8 cellular contexts compared by ENCODE assay signal in the genomic region with DNA sequence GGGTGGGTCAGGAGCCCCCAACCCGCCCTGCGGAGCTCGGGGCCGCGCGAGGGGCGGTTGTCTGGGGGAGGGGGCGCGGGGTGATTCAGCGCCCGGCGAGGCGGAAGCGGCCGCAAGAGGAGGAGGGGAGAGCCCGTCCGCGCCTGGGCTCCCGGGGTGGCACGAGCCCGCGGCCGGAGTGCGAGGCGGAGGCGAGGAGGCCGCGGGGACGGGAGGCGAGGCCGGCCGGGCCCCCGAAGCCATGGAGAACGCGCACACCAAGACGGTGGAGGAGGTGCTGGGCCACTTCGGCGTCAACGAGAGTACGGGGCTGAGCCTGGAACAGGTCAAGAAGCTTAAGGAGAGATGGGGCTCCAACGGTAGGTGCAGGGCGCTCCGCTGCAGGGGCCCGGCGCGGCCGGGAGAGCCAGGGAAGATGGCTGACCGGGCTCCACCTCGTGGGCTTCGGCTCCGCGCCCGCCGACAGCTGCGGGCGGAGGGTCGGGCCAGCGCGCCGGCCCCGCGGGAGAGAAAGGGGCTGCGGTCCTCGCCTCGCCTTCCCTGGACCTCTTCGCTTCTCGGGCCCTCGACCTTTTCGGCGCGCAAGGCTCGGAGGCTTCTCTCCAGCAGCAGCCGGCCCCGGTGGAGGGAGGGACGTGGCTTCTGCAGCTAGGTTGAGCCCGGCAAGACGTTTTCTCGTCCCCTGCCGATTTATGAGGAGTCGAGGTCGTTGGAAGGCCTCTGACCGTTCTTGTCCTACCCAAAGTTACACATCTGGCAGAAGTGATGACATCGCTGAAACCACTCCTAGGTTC. TPM values are rescaled to one million over a fixed set of nuclear protein-coding genes. Genes with fewer than 3 reads are reported as not detected.
DNase-seq lines count a peak whose midpoint lies in the region; ATAC-seq and TF ChIP-seq lines count a peak whose summit lies in the region.

No MANE protein-coding gene starts in this region.

- TF ChIP-seq CTCF in CD4-positive, alpha-beta T cell (IDR thresholded peaks at IDR 0.05): no peak
- TF ChIP-seq CTCF in RWPE1 (conservative IDR thresholded peaks at IDR 0.05; ENCODE audit: low read depth) (no peak), glutamatergic neuron (IDR thresholded peaks at IDR 0.05; ENCODE audit: partially characterized antibody, unreplicated experiment) (no peak), parathyroid adenoma (IDR thresholded peaks at IDR 0.05) (no peak), upper lobe of right lung (IDR thresholded peaks at IDR 0.05) (no peak)

- H3K4me3 ChIP-seq in parathyroid adenoma (ENCODE audit: low read depth, low read length): peak overlapping the region; percentile 68
- peak overlapping the region; percentile 82 for H3K4me3 ChIP-seq in upper lobe of right lung

- CTCF ChIA-PET in CD4-positive, alpha-beta T cell (lab: Charles Lee): no interaction called here
- CTCF ChIA-PET in RWPE1 (lab: Yijun Ruan, JAX): interaction anchor here (0.7 kb wide), 1 partner anchor 64 kb away, joined by 4 read pairs; no protein-coding TSS in a partner anchor
- CTCF ChIA-PET in activated naive CD4-positive, alpha-beta T cell treated with anti-CD3 and anti-CD28 coated beads, Interleukin-2, amount 10 ng/mL, durations not matched to agents 7 days and 5 days (lab: Charles Lee): interaction anchor here (1.7 kb wide), 2 partner anchors 150 to 168 kb away, joined by 3 to 8 read pairs; a partner anchor contains a TSS

- no peaks in the 10 kb centered on the region for H3K9me3 Mint-ChIP-seq in CD4-positive, alpha-beta T cell
- H3K9me3 Mint-ChIP-seq in activated naive CD4-positive, alpha-beta T cell treated with anti-CD3 and anti-CD28 coated beads, Interleukin-2, amount 10 ng/mL, durations not matched to agents 7 days and 5 days: no peaks in the 10 kb centered on the region
- peaks cover 13% of the 10 kb centered on the region for H3K9me3 Mint-ChIP-seq in glutamatergic neuron (ENCODE audit: unreplicated experiment)

- H3K27ac Mint-ChIP-seq in CD4-positive, alpha-beta T cell: peak overlapping the region; percentile 91
- peak overlapping the region; percentile 89 for H3K27ac Mint-ChIP-seq in activated naive CD4-positive, alpha-beta T cell treated with anti-CD3 and anti-CD28 coated beads, Interleukin-2, amount 10 ng/mL, durations not matched to agents 7 days and 5 days
- H3K27ac Mint-ChIP-seq in glutamatergic neuron (ENCODE audit: unreplicated experiment): peak overlapping the region; percentile 99

- DNase-seq in CD4-positive, alpha-beta T cell: peak; percentile 7 to 50 (median 24)
- DNase-seq in GM19240 (ENCODE audit: insufficient read length, low spot score) (peak; percentile 29), RWPE1 (ENCODE audit: low spot score) (peak; percentile 42), glutamatergic neuron (peak; percentile 64), upper lobe of right lung (peak; percentile 85)
- DNase-seq in activated naive CD4-positive, alpha-beta T cell treated with anti-CD3 and anti-CD28 coated beads, Interleukin-2, amount 10 ng/mL, durations not matched to agents 7 days and 5 days: peak; percentile 59

- H3K9ac ChIP-seq in parathyroid adenoma: peak overlapping the region; percentile 64

- H3K4me1 ChIP-seq in parathyroid adenoma: peaks cover 12% of the 10 kb centered on the region
- H3K4me1 ChIP-seq in upper lobe of right lung: peaks cover 38% of the 10 kb centered on the region

- peak overlapping the region; percentile 94 for H3K4me3 Mint-ChIP-seq in CD4-positive, alpha-beta T cell
- peak overlapping the region; percentile 89 for H3K4me3 Mint-ChIP-seq in activated naive CD4-positive, alpha-beta T cell treated with anti-CD3 and anti-CD28 coated beads, Interleukin-2, amount 10 ng/mL, durations not matched to agents 7 days and 5 days
- peak overlapping the region; percentile 97 for H3K4me3 Mint-ChIP-seq in glutamatergic neuron (ENCODE audit: unreplicated experiment)

- H3K79me2 ChIP-seq in parathyroid adenoma: peaks cover 24% of the 10 kb centered on the region

- no peaks in the 10 kb centered on the region for H3K27me3 ChIP-seq in CD4-positive, alpha-beta T cell (ENCODE audit: control insufficient read depth, insufficient read depth, low read length)
- no peaks in the 10 kb centered on the region for H3K27me3 ChIP-seq in parathyroid adenoma (ENCODE audit: control insufficient read depth, insufficient read depth, low read length)
- H3K27me3 ChIP-seq in upper lobe of right lung: no peaks in the 10 kb centered on the region

- H3K27me3 Mint-ChIP-seq in CD4-positive, alpha-beta T cell: no peaks in the 10 kb centered on the region
- H3K27me3 Mint-ChIP-seq in activated naive CD4-positive, alpha-beta T cell treated with anti-CD3 and anti-CD28 coated beads, Interleukin-2, amount 10 ng/mL, durations not matched to agents 7 days and 5 days: peaks cover 23% of the 10 kb centered on the region
- H3K27me3 Mint-ChIP-seq in glutamatergic neuron (ENCODE audit: unreplicated experiment): peaks cover 9% of the 10 kb centered on the region

- peak overlapping the region; percentile 65 for H3K27ac ChIP-seq in CD4-positive, alpha-beta T cell (ENCODE audit: low read depth, low read length)
- H3K27ac ChIP-seq in RWPE1 (peak overlapping the region; percentile 98), parathyroid adenoma (peak overlapping the region; percentile 83), upper lobe of right lung (peak overlapping the region; percentile 94)

- H3K4me2 ChIP-seq in parathyroid adenoma (ENCODE audit: low read length): peak overlapping the region; percentile 95

- intact Hi-C loops in CD4-positive, alpha-beta T cell (cut with DNase I, micrococcal nuclease): loop anchor here (1.0 to 10.0 kb wide), 11 partner anchors 121 to 707 kb away; a partner anchor contains a TSS
- intact Hi-C loops in upper lobe of right lung (cut with DNase I): no loop called here

- peak overlapping the region; percentile 87 for H2AFZ ChIP-seq in parathyroid adenoma

- peaks cover 53% of the 10 kb centered on the region for H3K4me1 Mint-ChIP-seq in CD4-positive, alpha-beta T cell (ENCODE audit: low read depth)
- peaks cover 63% of the 10 kb centered on the region for H3K4me1 Mint-ChIP-seq in activated naive CD4-positive, alpha-beta T cell treated with anti-CD3 and anti-CD28 coated beads, Interleukin-2, amount 10 ng/mL, durations not matched to agents 7 days and 5 days
- H3K4me1 Mint-ChIP-seq in glutamatergic neuron (ENCODE audit: low read depth, unreplicated experiment): peaks cover 28% of the 10 kb centered on the region

- peaks cover 50% of the 10 kb centered on the region for H3K36me3 Mint-ChIP-seq in CD4-positive, alpha-beta T cell (ENCODE audit: low read depth)
- H3K36me3 Mint-ChIP-seq in activated naive CD4-positive, alpha-beta T cell treated with anti-CD3 and anti-CD28 coated beads, Interleukin-2, amount 10 ng/mL, durations not matched to agents 7 days and 5 days: peaks cover 40% of the 10 kb centered on the region
- H3K36me3 Mint-ChIP-seq in glutamatergic neuron (ENCODE audit: unreplicated experiment): no peaks in the 10 kb centered on the region

- H3K36me3 ChIP-seq in parathyroid adenoma (ENCODE audit: control insufficient read depth, insufficient read depth, low read length) (no peaks in the 10 kb centered on the region), upper lobe of right lung (peaks cover 9% of the 10 kb centered on the region)

- no peaks in the 10 kb centered on the region for H3K9me3 ChIP-seq in CD4-positive, alpha-beta T cell (ENCODE audit: control insufficient read depth, low read length)
- H3K9me3 ChIP-seq in parathyroid adenoma (ENCODE audit: control insufficient read depth, low read length) (no peaks in the 10 kb centered on the region), upper lobe of right lung (no peaks in the 10 kb centered on the region)

- ATAC-seq in CD4-positive, alpha-beta T cell (ENCODE audit: poor library complexity): peak; percentile 5
- ATAC-seq in HG03432 (IDR thresholded peaks at IDR 0.05; ENCODE audit: unreplicated experiment) (peak; percentile 44), upper lobe of right lung (peak; percentile 77)

- POLR2A ChIA-PET in CD4-positive, alpha-beta T cell (lab: Charles Lee): interaction anchor here (1.0 to 2.1 kb wide), 5 partner anchors 11 to 187 kb away, joined by 3 to 7 read pairs (median 5); a partner anchor contains a TSS
- POLR2A ChIA-PET in RWPE1 (lab: Yijun Ruan, JAX; ENCODE audit: low non-redundant PET): interaction anchor here (0.6 to 2.1 kb wide), 5 partner anchors 12 to 149 kb away, joined by 3 to 8 read pairs (median 4); no protein-coding TSS in a partner anchor

RNA-seq across cellular contexts. Expression of a gene that starts 0.7 kb away (rescaled TPM):
- total RNA-seq in CD4-positive, alpha-beta T cell: 100 to 1,000 TPM; 113 to 117 TPM
- total RNA-seq in glutamatergic neuron (ENCODE audit: unreplicated experiment) (269 TPM), upper lobe of right lung (173 TPM)

Comparison
In these comparisons a context has a peak if more than half of its experiments do, and no peak if none do; other contexts are left out.
1. Peak in every context shown above with its lines: DNase-seq, ATAC-seq, H3K4me3 ChIP-seq and H3K27ac ChIP-seq.
2. ATAC-seq: peak in every context shown above with its lines; median percentile 77 in upper lobe of right lung; 44 in HG03432; 5 in CD4-positive, alpha-beta T cell.
3. DNase-seq: peak in every context shown above with its lines; median percentile 85 in upper lobe of right lung; 64 in glutamatergic neuron; 59 in activated naive CD4-positive, alpha-beta T cell treated with anti-CD3 and anti-CD28 coated beads, Interleukin-2, amount 10 ng/mL, durations not matched to agents 7 days and 5 days; 42 in RWPE1; 29 in GM19240; 24 in CD4-positive, alpha-beta T cell.